Comparison of ENCODE assay signal across 10 cellular contexts in genomic region chr6:151380848-151381205, GRCh38. TPM values are rescaled to one million over a fixed set of nuclear protein-coding genes. Genes with fewer than 3 reads are reported as not detected.
DNase-seq lines count a peak whose midpoint lies in the region; ATAC-seq and TF ChIP-seq lines count a peak whose summit lies in the region.
"Had no signal": no experiment of that assay in that cellular context is flagged by ENCODE, and none has a peak within 500 bp of the region (broad histone marks: within the 10 kb centered on the region; RNA-seq: fewer than 3 reads in every experiment).

No MANE protein-coding gene starts in this region.

- intact Hi-C loops in CD8-positive, alpha-beta T cell (cut with DNase I, micrococcal nuclease) = loop anchor here (1.0 to 10.0 kb wide), 3 partner anchors 8 to 1816 kb away; partner anchors contain the start of gene GINM1 (in 1 of the 2)
- intact Hi-C loops in activated T-helper 2 cell treated with anti-CD3 and anti-CD28 coated beads, Interferon-gamma antibody, Interleukin-2, Interleukin-4, amounts not matched to agents 10 μg/mL and 5 μg/mL and 100 μg/mL, durations not matched to agents 14 hours and 24 hours and 36 hours (cut with micrococcal nuclease) = loop anchor here (1.0 to 10.0 kb wide), 2 partner anchors 8 to 1816 kb away; partner anchors contain the start of gene GINM1
- intact Hi-C loops in natural killer cell (cut with micrococcal nuclease) = loop anchor here (1.0 to 10.0 kb wide), 2 partner anchors 8 to 1604 kb away; partner anchors contain the start of gene FBXO5

- no peaks in the 10 kb centered on the region for H3K9me3 ChIP-seq in CD8-positive, alpha-beta T cell (ENCODE audit: low read length)
- H3K9me3 ChIP-seq in HEK293 (ENCODE audit: control insufficient read depth, insufficient read depth, low read depth, low read length) = no peaks in the 10 kb centered on the region
- H3K9me3 ChIP-seq: gastrocnemius medialis, HAP-1 had no signal

- H3K4me1 ChIP-seq in CD8-positive, alpha-beta T cell (ENCODE audit: insufficient read depth, low read length) = peaks cover 56% of the 10 kb centered on the region
- no peaks in the 10 kb centered on the region for H3K4me1 ChIP-seq in HEK293 (ENCODE audit: control insufficient read depth, insufficient read depth, low read length)

- peaks cover 11% of the 10 kb centered on the region for H3K36me3 Mint-ChIP-seq in CD8-positive, alpha-beta T cell
- peaks cover 31% of the 10 kb centered on the region for H3K36me3 Mint-ChIP-seq in activated T-helper 2 cell treated with anti-CD3 and anti-CD28 coated beads, Interferon-gamma antibody, Interleukin-2, Interleukin-4, amounts not matched to agents 10 μg/mL and 5 μg/mL and 100 μg/mL, durations not matched to agents 14 hours and 24 hours and 36 hours (ENCODE audit: low read depth)
- H3K36me3 Mint-ChIP-seq in natural killer cell = no peaks in the 10 kb centered on the region

- peak overlapping the region; percentile 79 for H3K4me3 Mint-ChIP-seq in CD8-positive, alpha-beta T cell
- H3K4me3 Mint-ChIP-seq in activated T-helper 2 cell treated with anti-CD3 and anti-CD28 coated beads, Interferon-gamma antibody, Interleukin-2, Interleukin-4, amounts not matched to agents 10 μg/mL and 5 μg/mL and 100 μg/mL, durations not matched to agents 14 hours and 24 hours and 36 hours (ENCODE audit: low read depth) = peak overlapping the region; percentile 85
- peak overlapping the region; percentile 86 for H3K4me3 Mint-ChIP-seq in natural killer cell

- CTCF ChIA-PET in CD8-positive, alpha-beta T cell (lab: Charles Lee) = interaction anchor here (0.8 to 1.1 kb wide), 2 partner anchors 25 to 48 kb away, joined by 3 read pairs; no protein-coding TSS in a partner anchor
- CTCF ChIA-PET in HEK293 (lab: Yijun Ruan, JAX) = no interaction called here

- no peak for TF ChIP-seq CTCF in CD8-positive, alpha-beta T cell (IDR thresholded peaks at IDR 0.05)
- TF ChIP-seq CTCF in HEK293 (tag by site-specific recombination; IDR thresholded peaks at IDR 0.05) (0 out of 2 replicates have a peak, but pooled peaks have one; percentile 19), natural killer cell (IDR thresholded peaks at IDR 0.05) (no peak)

- H3K27ac Mint-ChIP-seq in CD8-positive, alpha-beta T cell = peak overlapping the region; percentile 92
- peak overlapping the region; percentile 97 for H3K27ac Mint-ChIP-seq in activated T-helper 2 cell treated with anti-CD3 and anti-CD28 coated beads, Interferon-gamma antibody, Interleukin-2, Interleukin-4, amounts not matched to agents 10 μg/mL and 5 μg/mL and 100 μg/mL, durations not matched to agents 14 hours and 24 hours and 36 hours
- H3K27ac Mint-ChIP-seq in natural killer cell = peak overlapping the region; percentile 94 to 95

- peak overlapping the region; percentile 68 for H3K27ac ChIP-seq in CD8-positive, alpha-beta T cell (ENCODE audit: low read depth, low read length)
- no peak overlapping the region for H3K27ac ChIP-seq in HEK293 (ENCODE audit: extremely low read depth, low read depth, low read length)

- no peaks in the 10 kb centered on the region for H3K36me3 ChIP-seq in CD8-positive, alpha-beta T cell (ENCODE audit: insufficient read depth, low read length)
- H3K36me3 ChIP-seq in HEK293 (ENCODE audit: control insufficient read depth in 2 of 2, insufficient read depth in 1 of 2, low read length in 2 of 2) = no peaks in the 10 kb centered on the region; a peak in 1 of 3 replicates
- H3K36me3 ChIP-seq: gastrocnemius medialis, HAP-1 had no signal

- POLR2A ChIA-PET in CD8-positive, alpha-beta T cell (lab: Charles Lee) = interaction anchor here (0.6 to 4.2 kb wide), 3 partner anchors 9 to 727 kb away, joined by 5 to 36 read pairs (median 5); partner anchors contain the start of gene ZBTB2
- POLR2A ChIA-PET in HEK293 (lab: Yijun Ruan, JAX) = interaction anchor here (0.5 kb wide), 1 partner anchor 16 kb away, joined by 5 read pairs; no protein-coding TSS in a partner anchor

- H3K27me3 Mint-ChIP-seq in CD8-positive, alpha-beta T cell (ENCODE audit: low read depth) = no peaks in the 10 kb centered on the region
- no peaks in the 10 kb centered on the region for H3K27me3 Mint-ChIP-seq in activated T-helper 2 cell treated with anti-CD3 and anti-CD28 coated beads, Interferon-gamma antibody, Interleukin-2, Interleukin-4, amounts not matched to agents 10 μg/mL and 5 μg/mL and 100 μg/mL, durations not matched to agents 14 hours and 24 hours and 36 hours (ENCODE audit: low read depth)
- no peaks in the 10 kb centered on the region for H3K27me3 Mint-ChIP-seq in natural killer cell (ENCODE audit: low read depth in 2 of 2)

- H3K4me1 Mint-ChIP-seq in CD8-positive, alpha-beta T cell (ENCODE audit: low read depth) = peaks cover 72% of the 10 kb centered on the region
- H3K4me1 Mint-ChIP-seq in activated T-helper 2 cell treated with anti-CD3 and anti-CD28 coated beads, Interferon-gamma antibody, Interleukin-2, Interleukin-4, amounts not matched to agents 10 μg/mL and 5 μg/mL and 100 μg/mL, durations not matched to agents 14 hours and 24 hours and 36 hours (ENCODE audit: low read depth) = peaks cover 61% of the 10 kb centered on the region
- peaks cover 69 to 72% of the 10 kb centered on the region in 2 donors for H3K4me1 Mint-ChIP-seq in natural killer cell

- no peaks in the 10 kb centered on the region for H3K27me3 ChIP-seq in CD8-positive, alpha-beta T cell (ENCODE audit: insufficient read depth, low read length)
- H3K27me3 ChIP-seq: gastrocnemius medialis had no signal

- ATAC-seq in CD8-positive, alpha-beta T cell = peak; percentile 11
- ATAC-seq in natural killer cell (peak in 2 of 3 donors; percentile 12 to 14), HG03521 (IDR thresholded peaks at IDR 0.05; ENCODE audit: unreplicated experiment) (no peak), HG03097 (IDR thresholded peaks at IDR 0.05; ENCODE audit: low FRiP score, unreplicated experiment) (no peak)

- H3K9me3 Mint-ChIP-seq in CD8-positive, alpha-beta T cell = no peaks in the 10 kb centered on the region
- H3K9me3 Mint-ChIP-seq in activated T-helper 2 cell treated with anti-CD3 and anti-CD28 coated beads, Interferon-gamma antibody, Interleukin-2, Interleukin-4, amounts not matched to agents 10 μg/mL and 5 μg/mL and 100 μg/mL, durations not matched to agents 14 hours and 24 hours and 36 hours = no peaks in the 10 kb centered on the region
- H3K9me3 Mint-ChIP-seq in natural killer cell = no peaks in the 10 kb centered on the region

- DNase-seq in CD8-positive, alpha-beta T cell = no peak
- no peak for DNase-seq in activated T-helper 2 cell treated with anti-CD3 and anti-CD28 coated beads, Interferon-gamma antibody, Interleukin-2, Interleukin-4, amounts not matched to agents 10 μg/mL and 5 μg/mL and 100 μg/mL, durations not matched to agents 14 hours and 24 hours and 36 hours (ENCODE audit: low spot score)
- DNase-seq in natural killer cell (no peak), NCI-H446 (lab: John Stamatoyannopoulos, UW) (no peak), inferior parietal cortex (ENCODE audit: extremely low spot score) (no peak)
- DNase-seq: gastrocnemius medialis had no signal

- H3K4me3 ChIP-seq in CD8-positive, alpha-beta T cell (ENCODE audit: low read depth, low read length) = peak overlapping the region; percentile 43
- H3K4me3 ChIP-seq in HEK293 (ENCODE audit: low read depth, low read length) = no peak overlapping the region
- H3K4me3 ChIP-seq: gastrocnemius medialis, HAP-1 had no signal

TF ChIP-seq in HEK293, 187 proteins besides CTCF, POLR2A, EP300 and RAD21:
- no peak for TF ChIP-seq ZNF768 (tag by site-specific recombination; IDR thresholded peaks at IDR 0.05)
- TF ChIP-seq ZNF366 (tag by site-specific recombination; conservative IDR thresholded peaks at IDR 0.05) = 0 out of 2 replicates have a peak, but pooled peaks have one; percentile 14
TF ChIP-seq in HEK293: peak in this region for 1.

RNA-seq across cellular contexts. Expression of gene ZBTB2, which starts 10.5 kb away (rescaled TPM):
- 10 to 100 TPM; 22.1 to 23.0 TPM for total RNA-seq in CD8-positive, alpha-beta T cell
- total RNA-seq in activated T-helper 2 cell treated with anti-CD3 and anti-CD28 coated beads, Interferon-gamma antibody, Interleukin-2, Interleukin-4, amounts not matched to agents 10 μg/mL and 5 μg/mL and 100 μg/mL, durations not matched to agents 14 hours and 24 hours and 36 hours = 19.1 and 19.7 TPM in 2 replicates
- total RNA-seq in natural killer cell = 10 to 100 TPM; 27.4 to 36.9 (median 29.9) TPM

Comparison
In these comparisons a context has a peak if more than half of its experiments do, and no peak if none do; other contexts are left out.
1. ATAC-seq: peak in CD8-positive, alpha-beta T cell (single experiment) and natural killer cell (2 of 3); none in HG03521 (single experiment) and HG03097 (single experiment).
2. Peak in every context shown above with its lines, with median percentiles within 50 percentile points of each other: H3K27ac Mint-ChIP-seq and H3K4me3 Mint-ChIP-seq.